In the genomic region with DNA sequence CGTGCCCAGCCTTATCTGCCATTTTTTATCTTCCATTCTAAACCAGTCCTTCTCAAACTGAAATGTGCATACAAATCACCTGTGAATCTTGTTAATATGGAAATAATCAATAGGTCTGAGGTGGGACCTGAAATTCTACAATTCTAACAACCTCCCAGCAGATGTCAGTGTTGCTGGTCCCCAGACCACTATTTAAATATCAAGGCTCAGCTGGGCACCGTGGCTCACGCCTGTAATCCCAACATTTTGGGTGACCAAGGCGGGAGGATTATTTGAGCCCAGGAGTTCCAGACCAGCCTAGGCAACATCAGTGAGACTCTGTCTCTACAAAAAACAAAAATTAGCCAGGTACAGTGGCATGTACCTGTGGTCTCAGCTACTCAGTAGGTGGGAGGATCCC, we compare ENCODE assay signal across 8 cellular contexts.
DNase-seq lines count a peak whose midpoint lies in the region; ATAC-seq lines count a peak whose summit lies in the region.

No MANE protein-coding gene starts in this region.

- no peak for ATAC-seq in GM21390 (IDR thresholded peaks at IDR 0.05; ENCODE audit: unreplicated experiment)

- DNase-seq in DMS153 treated with DMSO at 0.1 percent for 48 hours (lab: John Stamatoyannopoulos, UW; ENCODE audit: unreplicated experiment), result peak; percentile 20
- DNase-seq in HCEC 1CT, result peak; percentile 15
- DNase-seq in activated CD4-positive, alpha-beta T cell treated with anti-CD3 and anti-CD28 coated beads, Interleukin-2, amount 50 U/mL, for 48 hours, result peak; percentile 12 to 19
- DNase-seq in islet precursor cell, result peak; percentile 66
- no peak for DNase-seq in central memory CD4-positive, alpha-beta T cell
- no peak for DNase-seq in putamen (ENCODE audit: low spot score)
- no peak for DNase-seq in activated CD4-positive, CD25-positive, alpha-beta regulatory T cell treated with anti-CD3 and anti-CD28 coated beads, Interleukin-2, amount 50 U/mL, for 72 hours

Comparison
In these comparisons a context has a peak if more than half of its experiments do, and no peak if none do; other contexts are left out.
1. DNase-seq: peak in DMS153 treated with DMSO at 0.1 percent for 48 hours (single experiment), HCEC 1CT (single experiment), activated CD4-positive, alpha-beta T cell treated with anti-CD3 and anti-CD28 coated beads, Interleukin-2, amount 50 U/mL, for 48 hours (2 of 2) and islet precursor cell (single experiment); none in central memory CD4-positive, alpha-beta T cell (single experiment), putamen (single experiment) and activated CD4-positive, CD25-positive, alpha-beta regulatory T cell treated with anti-CD3 and anti-CD28 coated beads, Interleukin-2, amount 50 U/mL, for 72 hours (single experiment).